ENCODE assay signal across 8 cellular contexts in genomic region chr15:99703603-99704443, GRCh38. TPM values are rescaled to one million over a fixed set of nuclear protein-coding genes. Genes with fewer than 3 reads are reported as not detected.
DNase-seq lines count a peak whose midpoint lies in the region; ATAC-seq and TF ChIP-seq lines count a peak whose summit lies in the region.

No MANE protein-coding gene starts in this region.

- intact Hi-C loops in esophagus muscularis mucosa (cut with DNase I) = loop anchor here (5.0 kb wide), 1 partner anchor 297 kb away; no protein-coding TSS in a partner anchor

- no peaks in the 10 kb centered on the region for H3K36me3 ChIP-seq in esophagus muscularis mucosa

- H3K4me3 Mint-ChIP-seq in natural killer cell treated with Interleukin-12 subunit alpha and Interleukin-12 subunit beta and Interleukin-15 and Interleukin-18, amount 100 ng/mL, for 72 hours = peak overlapping the region; percentile 20

- peak overlapping the region; percentile 72 to 78 (median 77) for H3K27ac ChIP-seq in esophagus muscularis mucosa (replicated peaks in 1 of 4)

- H3K27me3 ChIP-seq in esophagus muscularis mucosa = no peaks in the 10 kb centered on the region

- no peak for TF ChIP-seq EP300 in esophagus muscularis mucosa (IDR thresholded peaks at IDR 0.05)

- 15% methylated on average over 7 of the region's 7 CpGs for WGBS in esophagus muscularis mucosa

- H3K36me3 Mint-ChIP-seq in natural killer cell treated with Interleukin-12 subunit alpha and Interleukin-12 subunit beta and Interleukin-15 and Interleukin-18, amount 100 ng/mL, for 72 hours = no peaks in the 10 kb centered on the region

- H3K27me3 Mint-ChIP-seq in natural killer cell treated with Interleukin-12 subunit alpha and Interleukin-12 subunit beta and Interleukin-15 and Interleukin-18, amount 100 ng/mL, for 72 hours = no peaks in the 10 kb centered on the region

- no peaks in the 10 kb centered on the region for H3K9me3 Mint-ChIP-seq in natural killer cell treated with Interleukin-12 subunit alpha and Interleukin-12 subunit beta and Interleukin-15 and Interleukin-18, amount 100 ng/mL, for 72 hours

- TF ChIP-seq CTCF in esophagus muscularis mucosa (IDR thresholded peaks at IDR 0.05) = peak; percentile 47 to 70 (median 60)

- DNase-seq in ELR (ENCODE audit: low read depth) (peak; percentile 87), HS-5 (ENCODE audit: low read depth) (peak; percentile 75), SW 1271 (lab: John Stamatoyannopoulos, UW) (peak; percentile 45 to 73), esophagus muscularis mucosa (ENCODE audit: extremely low spot score) (no peak), DMS79 (lab: John Stamatoyannopoulos, UW) (no peak), activated gamma-delta T cell treated with Interleukin-2 at 50 U/mL for 16 hours (no peak)
- no peak for DNase-seq in natural killer cell treated with Interleukin-12 subunit alpha and Interleukin-12 subunit beta and Interleukin-15 and Interleukin-18, amount 100 ng/mL, for 72 hours (ENCODE audit: low spot score)

- H3K4me1 ChIP-seq in esophagus muscularis mucosa = peaks cover 37 to 55% (median 41%) of the 10 kb centered on the region in 4 donors

- H3K9me3 ChIP-seq in esophagus muscularis mucosa = no peaks in the 10 kb centered on the region

- no peak for TF ChIP-seq POLR2A in esophagus muscularis mucosa (IDR thresholded peaks at IDR 0.05; ENCODE audit: low read depth)

- no peak overlapping the region for H3K4me3 ChIP-seq in esophagus muscularis mucosa

- peak overlapping the region; percentile 4 to 7 for H3K27ac Mint-ChIP-seq in natural killer cell treated with Interleukin-12 subunit alpha and Interleukin-12 subunit beta and Interleukin-15 and Interleukin-18, amount 100 ng/mL, for 72 hours

- peak; percentile 17 for ATAC-seq in GM19467 (IDR thresholded peaks at IDR 0.05; ENCODE audit: unreplicated experiment)
- ATAC-seq in natural killer cell treated with Interleukin-12 subunit alpha and Interleukin-12 subunit beta and Interleukin-15 and Interleukin-18, amount 100 ng/mL, for 72 hours = peak; percentile 59 to 76

- H3K4me1 Mint-ChIP-seq in natural killer cell treated with Interleukin-12 subunit alpha and Interleukin-12 subunit beta and Interleukin-15 and Interleukin-18, amount 100 ng/mL, for 72 hours (ENCODE audit: low read depth in 2 of 2) = peaks cover 25 to 36% of the 10 kb centered on the region in 2 donors

RNA-seq across cellular contexts. Expression of gene LYSMD4, which starts 29.4 kb away (rescaled TPM):
- 10 to 100 TPM in 3 of 4 donors, 1 to 10 TPM in 1; 7.6 to 15.8 (median 15.2) TPM for total RNA-seq in esophagus muscularis mucosa
- 10 to 100 TPM; 10.6 to 10.8 TPM for total RNA-seq in natural killer cell treated with Interleukin-12 subunit alpha and Interleukin-12 subunit beta and Interleukin-15 and Interleukin-18, amount 100 ng/mL, for 72 hours

Comparison
In these comparisons a context has a peak if more than half of its experiments do, and no peak if none do; other contexts are left out.
1. DNase-seq: peak in ELR (single experiment), HS-5 (single experiment) and SW 1271 (2 of 2); none in esophagus muscularis mucosa (single experiment), natural killer cell treated with Interleukin-12 subunit alpha and Interleukin-12 subunit beta and Interleukin-15 and Interleukin-18, amount 100 ng/mL, for 72 hours (single experiment), DMS79 (single experiment) and activated gamma-delta T cell treated with Interleukin-2 at 50 U/mL for 16 hours (single experiment).